1 cellular context compared by ENCODE assay signal in the genomic region with DNA sequence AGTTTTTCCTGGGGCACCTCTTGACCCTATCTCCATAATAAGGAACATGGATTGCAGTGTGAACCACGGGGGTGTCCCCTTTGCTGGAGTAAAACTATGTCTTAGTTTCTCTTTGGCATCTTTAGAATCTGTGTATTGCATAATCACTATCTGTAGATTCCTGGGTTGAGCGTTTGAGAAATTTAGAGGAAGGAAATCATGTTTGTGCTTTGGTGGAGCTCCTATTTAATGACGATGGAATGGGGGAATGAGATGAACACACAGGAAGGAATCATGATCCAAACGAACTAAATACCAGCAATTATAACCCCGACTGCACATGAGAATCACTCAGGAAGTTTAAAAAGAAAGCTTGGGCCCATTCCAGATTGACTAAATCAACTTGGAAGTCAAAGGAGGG.
TF ChIP-seq lines count a peak whose summit lies in the region.

No MANE protein-coding gene starts in this region.

TF ChIP-seq in HCT116, 20 proteins besides CTCF, POLR2A, EP300 and RAD21 (continued from another document):
- TF ChIP-seq POLR2AphosphoS5 (IDR thresholded peaks at IDR 0.05; ENCODE audit: low read depth, low read length) (no peak), CEBPB (IDR thresholded peaks at IDR 0.05; ENCODE audit: low read depth) (no peak), ELF1 (IDR thresholded peaks at IDR 0.05; ENCODE audit: borderline replicate concordance, low read depth) (no peak), EZH2 (IDR thresholded peaks at IDR 0.05) (no peak), CBX3 (IDR thresholded peaks at IDR 0.05; ENCODE audit: low read depth) (no peak), ZBTB33 (IDR thresholded peaks at IDR 0.05; ENCODE audit: extremely low read depth, insufficient replicate concordance, low read length) (no peak), JUND (IDR thresholded peaks at IDR 0.05) (no peak), EGR1 (IDR thresholded peaks at IDR 0.05; ENCODE audit: low read depth) (no peak), TCF7L2 (IDR thresholded peaks at IDR 0.05; ENCODE audit: borderline replicate concordance, extremely low read depth, insufficient read depth, insufficient read length) (no peak), SIN3A (IDR thresholded peaks at IDR 0.05; ENCODE audit: low read depth) (no peak), SRF (IDR thresholded peaks at IDR 0.05; ENCODE audit: low read depth) (no peak), ZFX (IDR thresholded peaks at IDR 0.05) (no peak), FOSL1 (IDR thresholded peaks at IDR 0.05; ENCODE audit: low read depth) (no peak), YY1 (IDR thresholded peaks at IDR 0.05; ENCODE audit: extremely low read depth, insufficient replicate concordance, low read depth, low read length) (no peak), SP1 (IDR thresholded peaks at IDR 0.05; ENCODE audit: low read depth) (no peak)
- TF ChIP-seq, protein P1, sequence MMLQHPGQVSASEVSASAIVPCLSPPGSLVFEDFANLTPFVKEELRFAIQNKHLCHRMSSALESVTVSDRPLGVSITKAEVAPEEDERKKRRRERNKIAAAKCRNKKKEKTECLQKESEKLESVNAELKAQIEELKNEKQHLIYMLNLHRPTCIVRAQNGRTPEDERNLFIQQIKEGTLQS (IDR thresholded peaks at IDR 0.05): no peak
- TF ChIP-seq, protein P2, sequence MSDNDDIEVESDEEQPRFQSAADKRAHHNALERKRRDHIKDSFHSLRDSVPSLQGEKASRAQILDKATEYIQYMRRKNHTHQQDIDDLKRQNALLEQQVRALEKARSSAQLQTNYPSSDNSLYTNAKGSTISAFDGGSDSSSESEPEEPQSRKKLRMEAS (IDR thresholded peaks at IDR 0.05): no peak
